ENCODE assay signal across 25 cellular contexts in genomic region chr4:8321220-8321619, GRCh38. TPM values are rescaled to one million over a fixed set of nuclear protein-coding genes. Genes with fewer than 3 reads are reported as not detected.
"Had no signal": no experiment of that assay in that cellular context is flagged by ENCODE, and none has a peak within 500 bp of the region (broad histone marks: within the 10 kb centered on the region; RNA-seq: fewer than 3 reads in every experiment).

No MANE protein-coding gene starts in this region.

- H3K27me3 ChIP-seq: colonic mucosa, foreskin keratinocyte, gastroesophageal sphincter, heart left ventricle, hepatocyte, right atrium auricular region, tibial nerve, upper lobe of left lung, uterus had no signal

- H3K9me3 ChIP-seq: colonic mucosa, mucosa of descending colon, prostate gland, thoracic aorta, upper lobe of left lung had no signal

- DNase-seq: colonic mucosa; effector CD8-positive, alpha-beta T cell; endodermal cell; foreskin keratinocyte; mucosa of descending colon; naive B cell; small intestine; stimulated activated CD4-positive, alpha-beta T cell treated with anti-CD3 and anti-CD28 coated beads, Interleukin-15, amount 100 ng/mL, for 24 hours; stimulated activated CD4-positive, alpha-beta T cell treated with anti-CD3 and anti-CD28 coated beads, Interleukin-2, amount 100 ng/mL, for 48 hours; stimulated activated naive B cell treated with anti-CD40 and anti-IgM and Interleukin-4, amounts not matched to agents 10 μg/mL and 1 μg/mL and 100 μg/mL, for 72 hours; upper lobe of left lung; uterus had no signal

- H3K4me2 ChIP-seq: hepatocyte had no signal

- ATAC-seq: esophagus mucosa; foreskin keratinocyte; gastroesophageal sphincter; mucosa of descending colon; natural killer cell treated with Interleukin-12 subunit alpha and Interleukin-12 subunit beta and Interleukin-15 and Interleukin-18, amount 100 ng/mL, for 72 hours; stimulated activated naive B cell treated with anti-CD40 and anti-IgM and Interleukin-4, amounts not matched to agents 10 μg/mL and 1 μg/mL and 100 μg/mL, for 72 hours had no signal

- H3K36me3 ChIP-seq: colonic mucosa, gastroesophageal sphincter, heart left ventricle, prostate gland, right atrium auricular region, thoracic aorta, tibial nerve, upper lobe of left lung, uterus had no signal

- FAIRE-seq: keratinocyte, small intestine had no signal

- H2AFZ ChIP-seq: hepatocyte, parathyroid adenoma had no signal

- H3K79me2 ChIP-seq: hepatocyte, parathyroid adenoma had no signal

- H3K4me3 ChIP-seq: colonic mucosa, gastroesophageal sphincter, heart left ventricle, hepatocyte, lung, mucosa of descending colon, prostate gland, right atrium auricular region, thoracic aorta, tibial nerve, upper lobe of left lung, uterus had no signal

- H3K9ac ChIP-seq: parathyroid adenoma had no signal

- H3K4me1 ChIP-seq: colonic mucosa, prostate gland, uterus had no signal

- H3K27ac ChIP-seq: colonic mucosa, epithelial cell of prostate, foreskin keratinocyte, hepatocyte, parathyroid adenoma, thoracic aorta, tibial nerve had no signal

RNA-seq across cellular contexts. Expression of gene HTRA3, which starts 51.7 kb away (rescaled TPM):
- total RNA-seq: foreskin keratinocyte; natural killer cell treated with Interleukin-12 subunit alpha and Interleukin-12 subunit beta and Interleukin-15 and Interleukin-18, amount 100 ng/mL, for 72 hours had no signal
- polyA plus RNA-seq: foreskin keratinocyte, keratinocyte had no signal
